Comparison of ENCODE assay signal across 9 cellular contexts in genomic region chr2:148023861-148024260, GRCh38. TPM values are rescaled to one million over a fixed set of nuclear protein-coding genes. Genes with fewer than 3 reads are reported as not detected.
DNase-seq lines count a peak whose midpoint lies in the region; ATAC-seq and TF ChIP-seq lines count a peak whose summit lies in the region.
"Had no signal": no experiment of that assay in that cellular context is flagged by ENCODE, and none has a peak within 500 bp of the region (broad histone marks: within the 10 kb centered on the region; RNA-seq: fewer than 3 reads in every experiment).

No MANE protein-coding gene starts in this region.

- H3K4me3 ChIP-seq in SK-N-SH (ENCODE audit: low read depth in 2 of 2, low read length in 1 of 2): peak overlapping the region in 1 of 2 experiments; percentile 77; a peak in 1 of 4 replicates
- H3K4me3 ChIP-seq in neuron (ENCODE audit: low read length): peak overlapping the region; percentile 65
- H3K4me3 ChIP-seq: lung had no signal

- H3K36me3 Mint-ChIP-seq in T-cell: no peaks in the 10 kb centered on the region

- H3K27ac Mint-ChIP-seq in T-cell: peak overlapping the region; percentile 93 to 95

- no peaks in the 10 kb centered on the region for H3K9me3 ChIP-seq in SK-N-SH
- H3K9me3 ChIP-seq in neuron (ENCODE audit: low read length): no peaks in the 10 kb centered on the region

- ATAC-seq in SK-N-SH treated with all-trans-retinoic acid at 6 μM for 48 hours (no peak), HG02610 (IDR thresholded peaks at IDR 0.05; ENCODE audit: unreplicated experiment) (peak; percentile 38), T-cell (replicated peaks in 1 of 4) (no peak), omental fat pad (ENCODE audit: low FRiP score) (no peak)

- peaks cover 11% of the 10 kb centered on the region for H3F3A ChIP-seq in SK-N-SH (replicated peaks; ENCODE audit: insufficient read depth)

- no peaks in the 10 kb centered on the region; the same call in 1 of the 2 replicates for H4K20me1 ChIP-seq in SK-N-SH (ENCODE audit: insufficient read depth)

- no peaks in the 10 kb centered on the region for H3K27me3 ChIP-seq in SK-N-SH (ENCODE audit: insufficient read depth)
- H3K27me3 ChIP-seq in neuron (ENCODE audit: insufficient read depth, low read length): no peaks in the 10 kb centered on the region

- peak overlapping the region; percentile 60 to 96 (median 66) for H3K4me3 Mint-ChIP-seq in T-cell

- peaks cover 48 to 56% (median 55%) of the 10 kb centered on the region in 3 donors for H3K4me1 Mint-ChIP-seq in T-cell

- peak overlapping the region; percentile 85 for H3K4me2 ChIP-seq in SK-N-SH

- no peak for TF ChIP-seq RAD21 in SK-N-SH (IDR thresholded peaks at IDR 0.05; ENCODE audit: low read length)

- in situ Hi-C loops in G401 (cut with HindIII; ENCODE audit: low sequenced_read_pairs): no loop called here

- peaks cover 0 to 4% of the 10 kb centered on the region in 2 experiments for H3K36me3 ChIP-seq in SK-N-SH (replicated peaks in 1 of 2; ENCODE audit: control insufficient read depth in 1 of 2, insufficient read depth in 2 of 2, low read length in 1 of 2)
- H3K36me3 ChIP-seq in neuron (ENCODE audit: insufficient read depth, low read length): no peaks in the 10 kb centered on the region

- no peaks in the 10 kb centered on the region for H3K27me3 Mint-ChIP-seq in T-cell

- CTCF ChIA-PET in SK-N-SH (lab: Yijun Ruan, JAX): no interaction called here
- CTCF ChIA-PET in T-cell (lab: Charles Lee): no interaction called here

- TF ChIP-seq EP300 in SK-N-SH (IDR thresholded peaks at IDR 0.05; ENCODE audit: borderline replicate concordance in 1 of 2, low read depth in 1 of 2, low read length in 1 of 2): no peak

- H3K9me2 ChIP-seq in SK-N-SH: no peaks in the 10 kb centered on the region

- H3K4me1 ChIP-seq in SK-N-SH (ENCODE audit: control insufficient read depth in 1 of 2, insufficient read depth in 2 of 2, low read depth in 1 of 2, low read length in 1 of 2) (peaks cover 2 to 12% of the 10 kb centered on the region in 2 experiments; a peak in 3 of 4 replicates), neuron (ENCODE audit: insufficient read depth, low read length) (peaks cover 24% of the 10 kb centered on the region)

- DNase-seq in SK-N-SH: no peak
- DNase-seq in T-cell: no peak
- no peak for DNase-seq in omental fat pad (ENCODE audit: low spot score)
- DNase-seq in HK-2 (ENCODE audit: unreplicated experiment): no peak
- DNase-seq in G401 (ENCODE audit: low spot score): no peak

- POLR2A ChIA-PET in SK-N-SH (lab: Yijun Ruan, JAX): no interaction called here
- POLR2A ChIA-PET in T-cell (lab: Charles Lee): no interaction called here

- TF ChIP-seq CTCF in SK-N-SH (IDR thresholded peaks at IDR 0.05) (no peak), omental fat pad (IDR thresholded peaks at IDR 0.05) (no peak)

- H3K9me3 Mint-ChIP-seq in T-cell: no peaks in the 10 kb centered on the region

- no peak overlapping the region; a peak in 1 of 4 replicates for H3K27ac ChIP-seq in SK-N-SH (ENCODE audit: low read depth in 2 of 2, low read length in 1 of 2)

- peaks cover 88% of the 10 kb centered on the region for H3K79me2 ChIP-seq in SK-N-SH (ENCODE audit: insufficient read depth)

- no peak overlapping the region for H2AFZ ChIP-seq in SK-N-SH (ENCODE audit: low read depth)
- H2AFZ ChIP-seq in neuron (ENCODE audit: low read depth, low read length): no peak overlapping the region

- H3K9ac ChIP-seq in SK-N-SH: no peak overlapping the region

TF ChIP-seq in SK-N-SH, 30 proteins besides CTCF, POLR2A, EP300 and RAD21 (continues in another document):
- TF ChIP-seq MAX (IDR thresholded peaks at IDR 0.05; ENCODE audit: low read depth) (no peak), SIN3A (IDR thresholded peaks at IDR 0.05; ENCODE audit: borderline replicate concordance, low read depth, low read length) (no peak), NRF1 (IDR thresholded peaks at IDR 0.05; ENCODE audit: low read depth, low read length) (no peak), GABPA (IDR thresholded peaks at IDR 0.05; ENCODE audit: low read depth) (no peak), MEF2A (IDR thresholded peaks at IDR 0.05; ENCODE audit: borderline replicate concordance, low read depth) (no peak), PBX3 (IDR thresholded peaks at IDR 0.05) (no peak), JUND (IDR thresholded peaks at IDR 0.05) (no peak), RFX5 (IDR thresholded peaks at IDR 0.05; ENCODE audit: low read length) (no peak), CHD2 (IDR thresholded peaks at IDR 0.05; ENCODE audit: low read length, partially characterized antibody) (no peak), ELF1 (IDR thresholded peaks at IDR 0.05) (no peak), NFIC (IDR thresholded peaks at IDR 0.05; ENCODE audit: borderline replicate concordance) (no peak), IRF3 (IDR thresholded peaks at IDR 0.05; ENCODE audit: low read depth, low read length) (no peak)

TF ChIP-seq in SK-N-SH treated with all-trans-retinoic acid at 6 μM for 48 hours, 23 proteins besides CTCF, POLR2A, EP300 and RAD21:
- TF ChIP-seq TOX (CRISPR knock-in tag; IDR thresholded peaks at IDR 0.05; ENCODE audit: borderline replicate concordance) (no peak), ZFP3 (CRISPR knock-in tag; IDR thresholded peaks at IDR 0.05) (no peak), POU6F1 (CRISPR knock-in tag; IDR thresholded peaks at IDR 0.05; ENCODE audit: borderline replicate concordance, low read depth) (no peak), ZNF565 (CRISPR knock-in tag; conservative IDR thresholded peaks at IDR 0.05; ENCODE audit: low read depth) (no peak), RARB (CRISPR knock-in tag; IDR thresholded peaks at IDR 0.05) (no peak), ARNTL (CRISPR knock-in tag; IDR thresholded peaks at IDR 0.05; ENCODE audit: borderline replicate concordance, low read depth) (no peak), OSR1 (CRISPR knock-in tag; IDR thresholded peaks at IDR 0.05) (no peak), ZC3H10 (CRISPR knock-in tag; IDR thresholded peaks at IDR 0.05) (no peak), PATZ1 (CRISPR knock-in tag; IDR thresholded peaks at IDR 0.05; ENCODE audit: borderline replicate concordance) (no peak), ISL1 (CRISPR knock-in tag; IDR thresholded peaks at IDR 0.05) (no peak), CREB5 (CRISPR knock-in tag; IDR thresholded peaks at IDR 0.05; ENCODE audit: low read depth) (no peak), BACH2 (CRISPR knock-in tag; IDR thresholded peaks at IDR 0.05; ENCODE audit: borderline replicate concordance) (no peak)

RNA-seq across cellular contexts. Expression of gene MBD5, which starts 3.0 kb away (rescaled TPM):
- 7.4 and 11.7 TPM in 2 replicates for polyA plus RNA-seq in SK-N-SH (2012; rRNA removed)
- polyA plus RNA-seq in SK-N-SH (2012; cell fraction: cytosol; rRNA removed): 8.7 and 9.5 TPM in 2 replicates
- polyA plus RNA-seq in SK-N-SH (2012; cell fraction: nucleus; rRNA removed): 6.7 and 12.4 TPM in 2 replicates
- 10 to 100 TPM; 34.6 to 81.9 (median 45.6) TPM for total RNA-seq in T-cell
- total RNA-seq in omental fat pad: 10 to 100 TPM; 15.4 to 43.0 (median 18.4) TPM
- total RNA-seq in G401 (2014; rRNA removed; shearing (Covaris generic)): 11.4 and 14.5 TPM in 2 replicates

RNA-seq across cellular contexts. Expression of gene ORC4, which starts 3.3 kb away (rescaled TPM):
- 15.2 and 22.0 TPM in 2 replicates for polyA plus RNA-seq in SK-N-SH (2012; rRNA removed)
- 26.0 and 29.7 TPM in 2 replicates for polyA plus RNA-seq in SK-N-SH (2012; cell fraction: cytosol; rRNA removed)
- 7.9 and 19.1 TPM in 2 replicates for polyA plus RNA-seq in SK-N-SH (2012; cell fraction: nucleus; rRNA removed)
- 10 to 100 TPM; 40.3 to 46.8 (median 42.1) TPM for total RNA-seq in T-cell
- total RNA-seq in omental fat pad: 10 to 100 TPM; 30.1 to 54.5 (median 37.3) TPM
- total RNA-seq in G401 (2014; rRNA removed; shearing (Covaris generic)): 16.7 and 33.9 TPM in 2 replicates
